Comparison of ENCODE assay signal across 8 cellular contexts in the genomic region with DNA sequence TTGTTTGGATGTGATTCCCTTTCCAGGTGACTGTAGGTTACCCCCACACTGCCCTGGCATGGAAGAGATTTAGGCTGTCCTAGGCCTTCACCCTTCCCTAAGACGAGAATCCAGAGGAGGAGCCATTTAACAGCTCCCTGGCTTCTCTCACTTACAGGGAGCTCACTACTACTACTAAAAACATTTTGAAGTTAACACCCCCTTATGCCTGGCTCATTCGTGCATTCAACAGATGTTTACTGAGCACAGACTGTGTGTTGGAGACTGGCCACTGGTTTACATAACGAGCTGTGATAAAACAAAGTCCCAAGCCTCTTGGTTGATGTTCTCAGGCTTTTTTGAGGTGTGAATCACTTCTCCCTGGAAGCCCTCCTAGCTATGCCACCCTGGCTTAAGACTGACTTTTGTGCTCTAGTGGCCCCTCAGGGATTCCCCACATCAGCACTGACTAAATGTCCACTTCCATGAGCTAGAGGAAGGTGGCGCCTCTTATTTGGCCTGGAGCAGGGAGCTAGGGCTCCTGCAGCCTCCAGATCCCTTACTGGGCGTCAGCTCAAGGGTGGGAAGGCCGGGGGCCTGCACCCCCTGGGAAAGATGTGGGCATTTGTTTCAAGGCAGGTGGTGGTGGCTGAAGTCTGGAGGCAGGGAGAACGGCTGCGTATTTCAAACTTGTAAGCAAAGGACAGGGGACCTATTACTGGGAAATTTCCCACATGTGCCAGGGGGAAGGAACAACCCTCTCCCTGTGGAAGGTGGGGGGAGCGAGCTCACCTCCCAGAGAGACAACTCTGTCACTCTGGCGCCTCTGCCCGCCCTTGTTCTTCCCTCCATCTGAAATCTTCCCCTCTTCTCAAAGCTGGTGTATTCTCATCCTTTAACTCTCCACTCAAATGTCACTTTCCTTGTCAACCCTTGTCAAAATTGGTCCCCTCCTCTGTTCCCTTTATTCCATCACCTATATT. TPM values are rescaled to one million over a fixed set of nuclear protein-coding genes. Genes with fewer than 3 reads are reported as not detected.
A peak's percentile ranks its signal among the peaks of the same experiment; 100 is the strongest.
DNase-seq lines count a peak whose midpoint lies in the region; ATAC-seq lines count a peak whose summit lies in the region.

No MANE protein-coding gene starts in this region.

- H3K9ac ChIP-seq in HUES48 (ENCODE audit: low read depth, low read length), result no peak overlapping the region
- H3K9ac ChIP-seq in iPS-15b (ENCODE audit: low read depth, low read length), result no peak overlapping the region
- peak overlapping the region; percentile 100 for H3K9ac ChIP-seq in skeletal muscle satellite cell (ENCODE audit: low read depth, low read length)

- peak overlapping the region; percentile 77 for H3K4me2 ChIP-seq in skeletal muscle satellite cell (ENCODE audit: low read length)

- H3K9me3 ChIP-seq in HUES48 (ENCODE audit: control insufficient read depth, insufficient read depth, low read length), result no peaks in the 10 kb centered on the region
- H3K9me3 ChIP-seq in iPS-15b (ENCODE audit: control insufficient read depth, insufficient read depth, low read length), result no peaks in the 10 kb centered on the region
- no peaks in the 10 kb centered on the region for H3K9me3 ChIP-seq in skeletal muscle satellite cell (replicated peaks; ENCODE audit: low read length)
- H3K9me3 ChIP-seq in effector memory CD4-positive, alpha-beta T cell (ENCODE audit: control insufficient read depth, low read length), result no peaks in the 10 kb centered on the region

- peak in 10 of 14 donors; percentile 31 to 78 (median 63) for DNase-seq in C1 segment of cervical spinal cord (lab: John Stamatoyannopoulos, UW)
- DNase-seq in anterior cingulate cortex (lab: John Stamatoyannopoulos, UW), result peak in 36 of 58 donors; percentile 22 to 85 (median 60)
- DNase-seq in stimulated activated CD4-positive, alpha-beta T cell treated with anti-CD3 and anti-CD28 coated beads, Interleukin-15, amount 100 ng/mL, for 24 hours, result no peak
- DNase-seq in effector memory CD4-positive, alpha-beta T cell, result no peak

- no peak overlapping the region for H3K4me3 ChIP-seq in HUES48 (ENCODE audit: low read depth, low read length)
- H3K4me3 ChIP-seq in iPS-15b (ENCODE audit: low read depth, low read length), result peak overlapping the region; percentile 30
- peak overlapping the region; percentile 54 for H3K4me3 ChIP-seq in skeletal muscle satellite cell (ENCODE audit: low read length)
- no peak overlapping the region for H3K4me3 ChIP-seq in effector memory CD4-positive, alpha-beta T cell (ENCODE audit: insufficient read depth, low read depth, low read length, poor library complexity, severe bottlenecking)

- H3K27me3 ChIP-seq in HUES48 (ENCODE audit: control insufficient read depth, insufficient read depth, low read length) (no peaks in the 10 kb centered on the region), iPS-15b (ENCODE audit: control insufficient read depth, insufficient read depth, low read length) (no peaks in the 10 kb centered on the region), skeletal muscle satellite cell (ENCODE audit: control insufficient read depth, insufficient read depth, low read length) (no peaks in the 10 kb centered on the region)
- H3K27me3 ChIP-seq in effector memory CD4-positive, alpha-beta T cell (replicated peaks; ENCODE audit: control insufficient read depth, insufficient read depth, low read length, poor library complexity, severe bottlenecking), result no peaks in the 10 kb centered on the region

- H3K27ac ChIP-seq in HUES48 (ENCODE audit: low read depth, low read length), result peak overlapping the region; percentile 77
- H3K27ac ChIP-seq in effector memory CD4-positive, alpha-beta T cell (ENCODE audit: insufficient read depth, low read length, poor library complexity, severe bottlenecking), result no peak overlapping the region

- H3K36me3 ChIP-seq in HUES48 (ENCODE audit: control insufficient read depth, insufficient read depth, low read length) (no peaks in the 10 kb centered on the region), iPS-15b (ENCODE audit: control insufficient read depth, insufficient read depth, low read length) (no peaks in the 10 kb centered on the region), skeletal muscle satellite cell (ENCODE audit: insufficient read depth, low read length) (no peaks in the 10 kb centered on the region)
- no peaks in the 10 kb centered on the region for H3K36me3 ChIP-seq in effector memory CD4-positive, alpha-beta T cell (ENCODE audit: control insufficient read depth, insufficient read depth, low read length)

- no peak for ATAC-seq in HG03457 (IDR thresholded peaks at IDR 0.05; ENCODE audit: unreplicated experiment)

- H3K4me1 ChIP-seq in HUES48 (ENCODE audit: control insufficient read depth, insufficient read depth, low read length) (peaks cover 31% of the 10 kb centered on the region), iPS-15b (ENCODE audit: control insufficient read depth, insufficient read depth, low read length) (peaks cover 15% of the 10 kb centered on the region), skeletal muscle satellite cell (ENCODE audit: control insufficient read depth, insufficient read depth, low read length) (peaks cover 43% of the 10 kb centered on the region)
- H3K4me1 ChIP-seq in effector memory CD4-positive, alpha-beta T cell (ENCODE audit: control insufficient read depth, insufficient read depth, low read length, poor library complexity, severe bottlenecking), result peaks cover 9% of the 10 kb centered on the region

RNA-seq across cellular contexts. Expression of a gene that starts 19.4 kb away (rescaled TPM):
- total RNA-seq in skeletal muscle satellite cell (2012; rRNA removed), result 6,738 and 7,377 TPM in 2 replicates

RNA-seq across cellular contexts. Expression of a gene that starts 45.4 kb away (rescaled TPM):
- 92.8 and 102 TPM in 2 replicates for total RNA-seq in skeletal muscle satellite cell (2012; rRNA removed)

RNA-seq across cellular contexts. Expression of a gene that starts 56.9 kb away (rescaled TPM):
- 147 and 206 TPM in 2 replicates for total RNA-seq in skeletal muscle satellite cell (2012; rRNA removed)

Comparison
In these comparisons a context has a peak if more than half of its experiments do, and no peak if none do; other contexts are left out.
1. DNase-seq: peak in C1 segment of cervical spinal cord (10 of 14) and anterior cingulate cortex (36 of 58); none in stimulated activated CD4-positive, alpha-beta T cell treated with anti-CD3 and anti-CD28 coated beads, Interleukin-15, amount 100 ng/mL, for 24 hours (single experiment) and effector memory CD4-positive, alpha-beta T cell (0 of 3).
2. H3K4me3 ChIP-seq: peak in iPS-15b (single experiment) and skeletal muscle satellite cell (single experiment); none in HUES48 (single experiment) and effector memory CD4-positive, alpha-beta T cell (single experiment).